In genomic region chr10:47552719-47553118, GRCh38 we compare ENCODE assay signal across 8 cellular contexts. TPM values are rescaled to one million over a fixed set of nuclear protein-coding genes. Genes with fewer than 3 reads are reported as not detected.
DNase-seq lines count a peak whose midpoint lies in the region; ATAC-seq and TF ChIP-seq lines count a peak whose summit lies in the region.
"Not testable (repeated sequence)": the region's sequence is repeated elsewhere in the genome, so short reads cannot be mapped to it uniquely, and the experiment has no call there.

No MANE protein-coding gene starts in this region.

- not testable (repeated sequence) for H3K27me3 Mint-ChIP-seq in Calu3 (ENCODE audit: unreplicated experiment); activated naive CD8-positive, alpha-beta T cell

- intact Hi-C loops in Calu3 (cut with micrococcal nuclease; ENCODE audit: unreplicated experiment), result not testable (repeated sequence)

- not testable (repeated sequence) for H3K36me3 ChIP-seq in SJCRH30

- H3K4me1 ChIP-seq in SJCRH30, result not testable (repeated sequence)

- peak; percentile 38 for ATAC-seq in GM21619 (IDR thresholded peaks at IDR 0.05; ENCODE audit: unreplicated experiment)

- H3K27ac ChIP-seq in SJCRH30, result peak overlapping the region; percentile 64; the same call in 1 of the 2 replicates

- peak overlapping the region; percentile 77 for H3K4me3 ChIP-seq in SJCRH30
- H3K4me3 ChIP-seq in foreskin fibroblast (ENCODE audit: low read depth in 1 of 2, low read length in 2 of 2), result peak overlapping the region; percentile 71 to 78

- H3K36me3 Mint-ChIP-seq in Calu3 (ENCODE audit: insufficient read depth, unreplicated experiment), result peaks cover 11% of the 10 kb centered on the region
- H3K36me3 Mint-ChIP-seq in activated naive CD8-positive, alpha-beta T cell, result not testable (repeated sequence)

- CTCF ChIA-PET in Calu3 (lab: Charles Lee), result not testable (repeated sequence)

- peaks cover 13% of the 10 kb centered on the region for H3K4me1 Mint-ChIP-seq in Calu3 (ENCODE audit: low read depth, unreplicated experiment)
- H3K4me1 Mint-ChIP-seq in activated naive CD8-positive, alpha-beta T cell (ENCODE audit: low read depth), result not testable (repeated sequence)

- BruUV-seq in Calu3 (replicated peaks; lab: Mats Ljungman, UMichigan), result not testable (repeated sequence)

- not testable (repeated sequence) for H3K9me3 ChIP-seq in SJCRH30 (replicated peaks)

- H3K27me3 ChIP-seq in SJCRH30, result not testable (repeated sequence)

- DNase-seq in Calu3, result peak; percentile 32
- peak; percentile 74 for DNase-seq in HT1080 (ENCODE audit: low read depth)
- peak in 1 of 2 experiments; percentile 7 for DNase-seq in SJCRH30
- peak; percentile 65 to 80 for DNase-seq in foreskin fibroblast
- peak; percentile 55 for DNase-seq in myocyte (ENCODE audit: low read depth)
- DNase-seq in stimulated activated CD8-positive, alpha-beta memory T cell treated with anti-CD3 and anti-CD28 coated beads, Interleukin-7, amount 100 ng/mL, for 4 hours (ENCODE audit: low read depth in 2 of 2), result peak; percentile 15 to 16

- TF ChIP-seq CTCF in Calu3 (IDR thresholded peaks at IDR 0.05; ENCODE audit: unreplicated experiment); foreskin fibroblast (IDR thresholded peaks at IDR 0.05; ENCODE audit: low read depth, low read length): not testable (repeated sequence)

- peak overlapping the region; percentile 92 for H3K4me3 Mint-ChIP-seq in Calu3 (ENCODE audit: low read depth, unreplicated experiment)
- peak overlapping the region; percentile 100 for H3K4me3 Mint-ChIP-seq in activated naive CD8-positive, alpha-beta T cell

- not testable (repeated sequence) for H3K9me3 Mint-ChIP-seq in Calu3 (ENCODE audit: low read depth, unreplicated experiment); activated naive CD8-positive, alpha-beta T cell (ENCODE audit: low read depth)

- not testable (repeated sequence) for H3K27ac Mint-ChIP-seq in Calu3 (ENCODE audit: unreplicated experiment)
- H3K27ac Mint-ChIP-seq in activated naive CD8-positive, alpha-beta T cell, result peak overlapping the region; percentile 99

RNA-seq across cellular contexts. Expression of gene AGAP9, which starts 29.3 kb away (rescaled TPM):
- total RNA-seq in Calu3 (2022) (17.6 and 19.3 TPM in 2 replicates), myocyte (2.0 and 3.5 TPM in 2 replicates)
- 4.3 and 4.4 TPM in 2 replicates for total RNA-seq in HT1080 (2014; rRNA removed; shearing (Covaris generic))
- 3.5 and 3.8 TPM in 2 replicates for polyA plus RNA-seq in HT1080 (2015; cell fraction: cytosol; rRNA removed)
- polyA plus RNA-seq in HT1080 (2015; cell fraction: nucleus; rRNA removed), result 41.1 and 41.7 TPM in 2 replicates
- 2.3 and 2.4 TPM in 2 replicates for total RNA-seq in SJCRH30 (2014; rRNA removed; shearing (Covaris generic))
- 4.5 TPM for polyA plus RNA-seq in myocyte (2012)
